ENCODE assay signal across 22 cellular contexts in genomic region chr19:7126132-7126531, GRCh38.
"Had no signal": no experiment of that assay in that cellular context is flagged by ENCODE, and none has a peak within 500 bp of the region (broad histone marks: within the 10 kb centered on the region; RNA-seq: fewer than 3 reads in every experiment).

No MANE protein-coding gene starts in this region.

- H3K27me3 ChIP-seq: MG63, SJSA1 had no signal

- DNase-seq: IMR-90, Karpas-422, KG1, MG63, NCI-H1092, NCI-H1436, NCI-H187, NCI-H2029, NCI-H2081 treated with DMSO at 0.1 percent for 48 hours, NCI-H2171, NCI-H226, NCI-H446, NCI-H510A, NCI-H524 treated with DMSO at 0.1 percent for 48 hours, NCI-H69, NCI-H774, Right ventricle myocardium superior, RPMI8226, SIG-M5 had no signal

- H3K27ac ChIP-seq: HL-60, SJSA1, SK-N-MC had no signal

- H3K4me3 ChIP-seq: MG63, SJSA1, SK-N-MC had no signal

- H3K36me3 ChIP-seq: SJSA1 had no signal

- H3K4me1 ChIP-seq: SJSA1 had no signal
